ENCODE assay signal across 35 cellular contexts in genomic region chr15:83709246-83709645, GRCh38. TPM values are rescaled to one million over a fixed set of nuclear protein-coding genes. Genes with fewer than 3 reads are reported as not detected.
DNase-seq lines count a peak whose midpoint lies in the region; ATAC-seq, FAIRE-seq and TF ChIP-seq lines count a peak whose summit lies in the region.
"Had no signal": no experiment of that assay in that cellular context is flagged by ENCODE, and none has a peak within 500 bp of the region (broad histone marks: within the 10 kb centered on the region; RNA-seq: fewer than 3 reads in every experiment).

No MANE protein-coding gene starts in this region.

- CTCF ChIA-PET in activated naive CD4-positive, alpha-beta T cell treated with anti-CD3 and anti-CD28 coated beads for 36 hours (lab: Charles Lee): no interaction called here
- CTCF ChIA-PET in T-cell (lab: Charles Lee): no interaction called here

- no peak overlapping the region for H3K27ac Mint-ChIP-seq in activated naive CD4-positive, alpha-beta T cell treated with anti-CD3 and anti-CD28 coated beads for 36 hours
- no peak overlapping the region for H3K27ac Mint-ChIP-seq in T-cell
- H3K27ac Mint-ChIP-seq: activated B cell treated with CpG ODN at 0.5 μM for 24 hours; activated CD8-positive, alpha-beta memory T cell treated with anti-CD3 and anti-CD28 coated beads, Interleukin-2, amount 10 ng/mL, durations not matched to agents 7 days and 5 days; effector memory CD8-positive, alpha-beta T cell; naive thymus-derived CD4-positive, alpha-beta T cell had no signal

- H3K4me3 ChIP-seq in bronchial epithelial cell (ENCODE audit: low read depth, low read length): no peak overlapping the region
- H3K4me3 ChIP-seq: A549, BLaER1, breast epithelium, left lung, PC-9, skin epidermis, stomach, tibial nerve had no signal

- ATAC-seq in T-cell (replicated peaks in 1 of 4): no peak
- no peak for ATAC-seq in HG03439 (IDR thresholded peaks at IDR 0.05; ENCODE audit: unreplicated experiment)
- ATAC-seq: A549; activated CD8-positive, alpha-beta memory T cell treated with anti-CD3 and anti-CD28 coated beads, Interleukin-2, amount 10 ng/mL, durations not matched to agents 7 days and 5 days; effector memory CD8-positive, alpha-beta T cell; left lung; naive thymus-derived CD4-positive, alpha-beta T cell had no signal

- intact Hi-C loops in activated naive CD4-positive, alpha-beta T cell treated with anti-CD3 and anti-CD28 coated beads for 36 hours (cut with micrococcal nuclease): no loop called here

- peak; percentile 58 for FAIRE-seq in bronchial epithelial cell (lab: Jason Lieb, UNC)
- FAIRE-seq: A549, colon, frontal cortex, G401.6 had no signal

- no peaks in the 10 kb centered on the region for H3K9me3 Mint-ChIP-seq in activated naive CD4-positive, alpha-beta T cell treated with anti-CD3 and anti-CD28 coated beads for 36 hours
- H3K9me3 Mint-ChIP-seq in T-cell: no peaks in the 10 kb centered on the region
- H3K9me3 Mint-ChIP-seq: activated B cell treated with CpG ODN at 0.5 μM for 24 hours; effector memory CD8-positive, alpha-beta T cell; naive thymus-derived CD4-positive, alpha-beta T cell had no signal

- TF ChIP-seq CTCF in bronchial epithelial cell (IDR thresholded peaks at IDR 0.05; ENCODE audit: insufficient read depth, low read length, severe bottlenecking): no peak

- H3K27me3 Mint-ChIP-seq in activated naive CD4-positive, alpha-beta T cell treated with anti-CD3 and anti-CD28 coated beads for 36 hours (ENCODE audit: low read depth): peaks cover 6% of the 10 kb centered on the region
- peaks cover 1 to 3% of the 10 kb centered on the region in 2 donors for H3K27me3 Mint-ChIP-seq in T-cell
- H3K27me3 Mint-ChIP-seq: activated CD8-positive, alpha-beta memory T cell treated with anti-CD3 and anti-CD28 coated beads, Interleukin-2, amount 10 ng/mL, durations not matched to agents 7 days and 5 days; effector memory CD8-positive, alpha-beta T cell had no signal

- no peaks in the 10 kb centered on the region for H3K36me3 ChIP-seq in bronchial epithelial cell (ENCODE audit: control insufficient read depth, insufficient read depth, low read length)
- H3K36me3 ChIP-seq: BLaER1, breast epithelium, left lung, tibial nerve had no signal

- POLR2A ChIA-PET in T-cell (lab: Charles Lee): no interaction called here

- DNase-seq in AG08395 (ENCODE audit: low spot score) (peak; percentile 56), LHCN-M2 (ENCODE audit: low read depth) (peak; percentile 89), bronchial epithelial cell (ENCODE audit: low read depth) (no peak), kidney tubule cell (ENCODE audit: low spot score) (peak; percentile 97), T-helper 2 cell (no peak), T-cell (no peak)
- DNase-seq in activated naive CD4-positive, alpha-beta T cell treated with anti-CD3 and anti-CD28 coated beads for 36 hours: no peak
- DNase-seq: activated B cell treated with CpG ODN at 0.5 μM for 24 hours; activated CD8-positive, alpha-beta memory T cell treated with anti-CD3 and anti-CD28 coated beads, Interleukin-2, amount 10 ng/mL, durations not matched to agents 7 days and 5 days; activated T-cell treated with anti-CD3 and anti-CD28 coated beads, Interleukin-2, amount 50 U/mL, for 48 hours; DMS153; effector memory CD8-positive, alpha-beta T cell; erythroblast; hippocampal formation; left lung; naive thymus-derived CD4-positive, alpha-beta T cell; NCI-H1048; NCI-H187 treated with DMSO at 0.1 percent for 48 hours; NCI-H2171 treated with DMSO at 0.1 percent for 48 hours; NCI-H510A treated with DMSO at 0.1 percent for 48 hours; nucleus accumbens; PC-9; SHP77 treated with DMSO at 0.1 percent for 48 hours; stimulated activated CD8-positive, alpha-beta memory T cell treated with anti-CD3 and anti-CD28 coated beads, Interleukin-4, amount 100 ng/mL, for 48 hours; stomach had no signal

- no peaks in the 10 kb centered on the region for H3K27me3 ChIP-seq in bronchial epithelial cell (ENCODE audit: control insufficient read depth, insufficient read depth, low read length)
- H3K27me3 ChIP-seq: BLaER1, breast epithelium, left lung, stomach, tibial nerve had no signal

- H3K4me3 Mint-ChIP-seq in activated naive CD4-positive, alpha-beta T cell treated with anti-CD3 and anti-CD28 coated beads for 36 hours: no peak overlapping the region
- no peak overlapping the region for H3K4me3 Mint-ChIP-seq in T-cell
- H3K4me3 Mint-ChIP-seq: activated B cell treated with CpG ODN at 0.5 μM for 24 hours; activated CD8-positive, alpha-beta memory T cell treated with anti-CD3 and anti-CD28 coated beads, Interleukin-2, amount 10 ng/mL, durations not matched to agents 7 days and 5 days; effector memory CD8-positive, alpha-beta T cell; naive thymus-derived CD4-positive, alpha-beta T cell had no signal

- H3K4me1 Mint-ChIP-seq in activated naive CD4-positive, alpha-beta T cell treated with anti-CD3 and anti-CD28 coated beads for 36 hours (ENCODE audit: low read depth): no peaks in the 10 kb centered on the region
- no peaks in the 10 kb centered on the region for H3K4me1 Mint-ChIP-seq in T-cell
- H3K4me1 Mint-ChIP-seq: activated B cell treated with CpG ODN at 0.5 μM for 24 hours; activated CD8-positive, alpha-beta memory T cell treated with anti-CD3 and anti-CD28 coated beads, Interleukin-2, amount 10 ng/mL, durations not matched to agents 7 days and 5 days; naive thymus-derived CD4-positive, alpha-beta T cell had no signal

- H3K36me3 Mint-ChIP-seq in activated naive CD4-positive, alpha-beta T cell treated with anti-CD3 and anti-CD28 coated beads for 36 hours (ENCODE audit: low read depth): no peaks in the 10 kb centered on the region
- no peaks in the 10 kb centered on the region for H3K36me3 Mint-ChIP-seq in T-cell
- H3K36me3 Mint-ChIP-seq: activated CD8-positive, alpha-beta memory T cell treated with anti-CD3 and anti-CD28 coated beads, Interleukin-2, amount 10 ng/mL, durations not matched to agents 7 days and 5 days; naive thymus-derived CD4-positive, alpha-beta T cell had no signal

RNA-seq across cellular contexts. Expression of gene ADAMTSL3, which starts 55.3 kb away (rescaled TPM):
- under 0.01 and 0.06 TPM in 2 replicates for total RNA-seq in LHCN-M2 (2014; rRNA removed)
- polyA plus RNA-seq in LHCN-M2 (2012): 0.40 TPM
- total RNA-seq in bronchial epithelial cell: 0.79 and 1.2 TPM in 2 replicates
- not detected for total RNA-seq in activated naive CD4-positive, alpha-beta T cell treated with anti-CD3 and anti-CD28 coated beads for 36 hours
- under 1 TPM in 4 of 5 donors, not detected in 1; 0.07 to 0.15 (median 0.12) TPM for total RNA-seq in T-cell
- total RNA-seq: activated B cell treated with CpG ODN at 0.5 μM for 24 hours; activated CD8-positive, alpha-beta memory T cell treated with anti-CD3 and anti-CD28 coated beads, Interleukin-2, amount 10 ng/mL, durations not matched to agents 7 days and 5 days; naive thymus-derived CD4-positive, alpha-beta T cell; pulmonary artery endothelial cell had no signal
- polyA plus RNA-seq: naive thymus-derived CD4-positive, alpha-beta T cell had no signal

Comparison
In these comparisons a context has a peak if more than half of its experiments do, and no peak if none do; other contexts are left out.
1. DNase-seq: peak in AG08395 (single experiment), LHCN-M2 (single experiment) and kidney tubule cell (single experiment); none in bronchial epithelial cell (single experiment), activated naive CD4-positive, alpha-beta T cell treated with anti-CD3 and anti-CD28 coated beads for 36 hours (single experiment), T-helper 2 cell (0 of 5) and T-cell (0 of 34).